ENCODE assay signal across 21 cellular contexts in the genomic region with DNA sequence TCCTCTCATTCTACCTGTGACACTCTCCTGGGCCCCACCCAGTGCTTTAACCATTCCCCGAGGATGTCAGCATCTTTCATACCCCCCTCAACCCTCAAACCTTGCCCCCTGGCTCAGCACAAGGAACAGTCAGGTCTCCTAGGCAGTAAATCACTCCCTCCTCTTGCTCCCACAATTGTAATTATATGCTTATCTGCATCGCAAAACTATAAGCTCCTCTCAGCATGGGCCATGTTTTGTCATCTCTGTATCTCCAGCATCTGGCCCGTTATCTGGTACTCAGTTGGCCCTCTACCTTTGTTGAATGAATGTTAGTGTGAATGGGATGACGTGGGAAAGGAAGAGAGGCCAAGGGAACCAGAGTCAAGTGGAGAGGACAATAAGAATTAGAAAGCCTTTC. TPM values are rescaled to one million over a fixed set of nuclear protein-coding genes. Genes with fewer than 3 reads are reported as not detected.
DNase-seq lines count a peak whose midpoint lies in the region; ATAC-seq, FAIRE-seq and TF ChIP-seq lines count a peak whose summit lies in the region.
"Had no signal": no experiment of that assay in that cellular context is flagged by ENCODE, and none has a peak within 500 bp of the region (broad histone marks: within the 10 kb centered on the region; RNA-seq: fewer than 3 reads in every experiment).

No MANE protein-coding gene starts in this region.

- peak; percentile 92 for FAIRE-seq in urothelium cell line (lab: Jason Lieb, UNC)

- H3K36me3 ChIP-seq in gastroesophageal sphincter, result peaks cover 0 to 19% of the 10 kb centered on the region in 2 donors
- H3K36me3 ChIP-seq: neural progenitor cell, SJCRH30 had no signal

- H3K9me3 ChIP-seq in gastroesophageal sphincter, result no peaks in the 10 kb centered on the region
- H3K9me3 ChIP-seq: esophagus muscularis mucosa, psoas muscle, SJCRH30 had no signal

- DNase-seq in activated naive CD4-positive, alpha-beta T cell treated with Interleukin-2 at 50 U/mL for 16 hours, result no peak
- DNase-seq in NCI-H69 (lab: John Stamatoyannopoulos, UW), result peak; percentile 3
- no peak for DNase-seq in epithelial cell of prostate (ENCODE audit: low read depth, low spot score)
- no peak for DNase-seq in urothelium cell line (ENCODE audit: low spot score)
- DNase-seq: amygdala, caudate nucleus, DND-41, mesenchymal stem cell, NCI-H2171, psoas muscle, SJCRH30 had no signal

- no peak for ATAC-seq in HG03520 (IDR thresholded peaks at IDR 0.05; ENCODE audit: unreplicated experiment)
- ATAC-seq in gastroesophageal sphincter, result no peak
- ATAC-seq in GM18519 (IDR thresholded peaks at IDR 0.05; ENCODE audit: low FRiP score, unreplicated experiment), result no peak
- ATAC-seq: activated CD4-positive, CD25-positive, alpha-beta regulatory T cell treated with anti-CD3 and anti-CD28 coated beads, Interleukin-2, amount 50 U/mL, for 24 hours; psoas muscle had no signal

- no peaks in the 10 kb centered on the region for H3K36me3 Mint-ChIP-seq in activated naive CD4-positive, alpha-beta T cell treated with anti-CD3 and anti-CD28 coated beads, Interleukin-2, amount 50 U/mL, for 24 hours

- peaks cover 6 to 44% (median 16%) of the 10 kb centered on the region in 3 donors for H3K4me1 ChIP-seq in gastroesophageal sphincter

- no peak for TF ChIP-seq EP300 in gastroesophageal sphincter (IDR thresholded peaks at IDR 0.05)

- H3K27ac ChIP-seq in epithelial cell of prostate (peak overlapping the region; percentile 91), gastroesophageal sphincter (no peak overlapping the region)
- H3K27ac ChIP-seq: esophagus muscularis mucosa, neural progenitor cell, psoas muscle, SJCRH30 had no signal

- no peaks in the 10 kb centered on the region for H3K27me3 ChIP-seq in gastroesophageal sphincter
- H3K27me3 ChIP-seq: esophagus muscularis mucosa, neural progenitor cell, SJCRH30 had no signal

- peaks cover 29% of the 10 kb centered on the region for H3K4me1 Mint-ChIP-seq in activated naive CD4-positive, alpha-beta T cell treated with anti-CD3 and anti-CD28 coated beads, Interleukin-2, amount 50 U/mL, for 24 hours

- TF ChIP-seq CTCF in gastroesophageal sphincter (IDR thresholded peaks at IDR 0.05), result no peak

- H3K4me3 ChIP-seq in gastroesophageal sphincter, result no peak overlapping the region
- H3K4me3 ChIP-seq: esophagus muscularis mucosa, neural progenitor cell, psoas muscle, SJCRH30, skin epidermis had no signal

- H3K9me3 Mint-ChIP-seq in activated naive CD4-positive, alpha-beta T cell treated with anti-CD3 and anti-CD28 coated beads, Interleukin-2, amount 50 U/mL, for 24 hours, result no peaks in the 10 kb centered on the region
- H3K9me3 Mint-ChIP-seq: neural progenitor cell had no signal

- no peaks in the 10 kb centered on the region for H3K27me3 Mint-ChIP-seq in activated naive CD4-positive, alpha-beta T cell treated with anti-CD3 and anti-CD28 coated beads, Interleukin-2, amount 50 U/mL, for 24 hours

- 77 to 86% methylated on average over 3 to 4 of the region's 4 CpGs for WGBS in gastroesophageal sphincter (ENCODE audit: low coverage in 1 of 2), 2 donors

- H3K4me3 Mint-ChIP-seq in activated naive CD4-positive, alpha-beta T cell treated with anti-CD3 and anti-CD28 coated beads, Interleukin-2, amount 50 U/mL, for 24 hours, result no peak overlapping the region
- H3K4me3 Mint-ChIP-seq: neural progenitor cell had no signal

- H3K27ac Mint-ChIP-seq in activated naive CD4-positive, alpha-beta T cell treated with anti-CD3 and anti-CD28 coated beads, Interleukin-2, amount 50 U/mL, for 24 hours, result peak overlapping the region; percentile 44
- H3K27ac Mint-ChIP-seq: neural progenitor cell had no signal

- no peak for TF ChIP-seq POLR2A in gastroesophageal sphincter (IDR thresholded peaks at IDR 0.05)

RNA-seq across cellular contexts. Expression of gene ELOVL1, which starts 2.8 kb away (rescaled TPM):
- 10 to 100 TPM; 26.3 to 65.0 (median 41.0) TPM for total RNA-seq in gastroesophageal sphincter

RNA-seq across cellular contexts. Expression of gene CDC20, which starts 11.8 kb away (rescaled TPM):
- total RNA-seq in gastroesophageal sphincter, result under 1 TPM in 3 of 4 donors, not detected in 1; 0.42 to 0.69 (median 0.54) TPM

RNA-seq across cellular contexts. Expression of gene MED8, which starts 19.0 kb away (rescaled TPM):
- total RNA-seq in gastroesophageal sphincter, result 10 to 100 TPM; 31.4 to 41.1 (median 33.6) TPM

RNA-seq across cellular contexts. Expression of gene SZT2, which starts 19.1 kb away (rescaled TPM):
- total RNA-seq in gastroesophageal sphincter, result 10 to 100 TPM; 13.1 to 40.0 (median 35.1) TPM

RNA-seq across cellular contexts. Expression of gene MPL, which starts 32.9 kb away (rescaled TPM):
- 1 to 10 TPM in 1 of 4 donors, under 1 TPM in 1, not detected in 2; 0.27 to 1.1 TPM for total RNA-seq in gastroesophageal sphincter
- total RNA-seq: SJCRH30; T-helper 2 cell treated with Interferon-gamma antibody and Interleukin-4, amounts not matched to agents 100 ng/mL and 5 ng/mL, for 36 hours; urinary bladder had no signal
